Comparison of ENCODE assay signal across 1 cellular context in the genomic region with DNA sequence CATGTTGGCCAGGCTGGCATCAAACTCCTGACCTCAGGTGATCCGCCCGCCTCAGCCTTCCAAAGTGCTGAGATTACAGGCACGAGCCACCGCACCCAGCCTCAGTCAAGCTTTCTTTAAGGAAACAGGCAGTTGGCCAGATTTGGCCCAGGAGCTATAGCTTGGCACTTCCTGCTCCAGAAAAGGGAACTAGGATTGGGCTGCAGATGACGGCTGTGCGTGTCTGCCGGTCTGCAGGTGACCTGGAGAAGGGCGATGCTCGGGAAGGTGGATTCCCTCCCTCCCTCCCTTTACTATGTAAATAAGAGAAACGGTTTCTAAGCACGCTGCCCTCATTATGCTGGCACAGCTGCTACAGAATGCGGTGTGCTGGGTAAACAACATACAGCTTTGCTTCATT.
TF ChIP-seq lines count a peak whose summit lies in the region.

No MANE protein-coding gene starts in this region.

TF ChIP-seq in GM12878, 131 proteins besides CTCF, POLR2A, EP300 and RAD21 (continued from another document):
- TF ChIP-seq, protein P1, sequence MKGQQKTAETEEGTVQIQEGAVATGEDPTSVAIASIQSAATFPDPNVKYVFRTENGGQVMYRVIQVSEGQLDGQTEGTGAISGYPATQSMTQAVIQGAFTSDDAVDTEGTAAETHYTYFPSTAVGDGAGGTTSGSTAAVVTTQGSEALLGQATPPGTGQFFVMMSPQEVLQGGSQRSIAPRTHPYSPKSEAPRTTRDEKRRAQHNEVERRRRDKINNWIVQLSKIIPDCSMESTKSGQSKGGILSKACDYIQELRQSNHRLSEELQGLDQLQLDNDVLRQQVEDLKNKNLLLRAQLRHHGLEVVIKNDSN (IDR thresholded peaks at IDR 0.05; ENCODE audit: borderline replicate concordance, extremely low read length, insufficient read depth, low read depth, low read length) = no peak
- TF ChIP-seq SPI1 (IDR thresholded peaks at IDR 0.05; ENCODE audit: borderline replicate concordance, insufficient read depth, low read depth, low read length) (peak; percentile 46; the same call in 1 of the 2 replicates), BMI1 (IDR thresholded peaks at IDR 0.05; ENCODE audit: borderline replicate concordance) (no peak), IRF4 (IDR thresholded peaks at IDR 0.05; ENCODE audit: low read depth, low read length) (no peak), STAT3 (IDR thresholded peaks at IDR 0.05; ENCODE audit: low read depth, low read length) (no peak), HDGF (IDR thresholded peaks at IDR 0.05) (no peak), SRF (IDR thresholded peaks at IDR 0.05; ENCODE audit: low read depth in 2 of 2, low read length in 2 of 2) (0 out of 4 replicates have a peak, but pooled peaks of 1 of the 2 experiments have one; percentile 31), KLF5 (IDR thresholded peaks at IDR 0.05; ENCODE audit: partially characterized antibody) (no peak), PBX3 (IDR thresholded peaks at IDR 0.05; ENCODE audit: insufficient replicate concordance, low read depth, low read length) (no peak), EED (IDR thresholded peaks at IDR 0.05; ENCODE audit: low read depth) (peak; percentile 84), ASH2L (IDR thresholded peaks at IDR 0.05; ENCODE audit: borderline replicate concordance, low read depth) (no peak), IKZF2 (IDR thresholded peaks at IDR 0.05) (no peak), PAX5 (IDR thresholded peaks at IDR 0.05; ENCODE audit: borderline replicate concordance, low read depth, low read length) (no peak), BACH1 (IDR thresholded peaks at IDR 0.05; ENCODE audit: borderline replicate concordance) (no peak)
- TF ChIP-seq, protein P2, sequence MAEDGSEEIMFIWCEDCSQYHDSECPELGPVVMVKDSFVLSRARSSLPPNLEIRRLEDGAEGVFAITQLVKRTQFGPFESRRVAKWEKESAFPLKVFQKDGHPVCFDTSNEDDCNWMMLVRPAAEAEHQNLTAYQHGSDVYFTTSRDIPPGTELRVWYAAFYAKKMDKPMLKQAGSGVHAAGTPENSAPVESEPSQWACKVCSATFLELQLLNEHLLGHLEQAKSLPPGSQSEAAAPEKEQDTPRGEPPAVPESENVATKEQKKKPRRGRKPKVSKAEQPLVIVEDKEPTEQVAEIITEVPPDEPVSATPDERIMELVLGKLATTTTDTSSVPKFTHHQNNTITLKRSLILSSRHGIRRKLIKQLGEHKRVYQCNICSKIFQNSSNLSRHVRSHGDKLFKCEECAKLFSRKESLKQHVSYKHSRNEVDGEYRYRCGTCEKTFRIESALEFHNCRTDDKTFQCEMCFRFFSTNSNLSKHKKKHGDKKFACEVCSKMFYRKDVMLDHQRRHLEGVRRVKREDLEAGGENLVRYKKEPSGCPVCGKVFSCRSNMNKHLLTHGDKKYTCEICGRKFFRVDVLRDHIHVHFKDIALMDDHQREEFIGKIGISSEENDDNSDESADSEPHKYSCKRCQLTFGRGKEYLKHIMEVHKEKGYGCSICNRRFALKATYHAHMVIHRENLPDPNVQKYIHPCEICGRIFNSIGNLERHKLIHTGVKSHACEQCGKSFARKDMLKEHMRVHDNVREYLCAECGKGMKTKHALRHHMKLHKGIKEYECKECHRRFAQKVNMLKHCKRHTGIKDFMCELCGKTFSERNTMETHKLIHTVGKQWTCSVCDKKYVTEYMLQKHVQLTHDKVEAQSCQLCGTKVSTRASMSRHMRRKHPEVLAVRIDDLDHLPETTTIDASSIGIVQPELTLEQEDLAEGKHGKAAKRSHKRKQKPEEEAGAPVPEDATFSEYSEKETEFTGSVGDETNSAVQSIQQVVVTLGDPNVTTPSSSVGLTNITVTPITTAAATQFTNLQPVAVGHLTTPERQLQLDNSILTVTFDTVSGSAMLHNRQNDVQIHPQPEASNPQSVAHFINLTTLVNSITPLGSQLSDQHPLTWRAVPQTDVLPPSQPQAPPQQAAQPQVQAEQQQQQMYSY (CRISPR knock-in tag; IDR thresholded peaks at IDR 0.05) = no peak
